ENCODE assay signal across 21 cellular contexts in the genomic region with DNA sequence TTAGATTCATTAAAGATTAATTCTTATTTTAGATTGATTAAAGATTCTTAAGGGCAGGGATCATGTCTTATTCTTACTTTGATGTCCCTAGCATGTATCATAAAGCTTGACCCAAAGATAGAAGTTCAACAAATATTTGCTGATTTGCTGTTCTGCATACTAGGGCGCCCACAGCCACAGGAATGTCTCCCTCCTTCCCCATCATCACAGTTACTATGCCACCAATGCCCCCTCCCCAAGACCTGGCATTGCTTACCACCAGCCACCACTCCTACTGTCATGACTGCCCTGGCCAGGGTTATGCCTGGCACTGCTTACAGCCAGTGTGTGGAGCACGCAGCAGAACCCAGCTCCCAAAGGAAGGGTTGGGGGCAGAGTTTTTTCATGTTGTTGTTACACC.
"Had no signal": no experiment of that assay in that cellular context is flagged by ENCODE, and none has a peak within 500 bp of the region (broad histone marks: within the 10 kb centered on the region; RNA-seq: fewer than 3 reads in every experiment).

No MANE protein-coding gene starts in this region.

- ATAC-seq: left colon; left lung; lower lobe of right lung; naive thymus-derived CD4-positive, alpha-beta T cell; natural killer cell treated with Interleukin-12 subunit alpha and Interleukin-12 subunit beta and Interleukin-15 and Interleukin-18, amount 100 ng/mL, for 72 hours; right cardiac atrium; sciatic nerve; stimulated activated effector memory CD8-positive, alpha-beta T cell treated with anti-CD3 and anti-CD28 coated beads, Interleukin-12 subunit alpha, Interleukin-12 subunit beta, amount 100 ng/mL, for 72 hours had no signal

- H3K27ac ChIP-seq: left lung, lower lobe of right lung, ovary, prostate gland, spleen, tibial nerve, uterus had no signal

- DNase-seq: immature natural killer cell; kidney; left colon; left lung; lower lobe of right lung; mammary epithelial cell; mesenchymal stem cell; naive thymus-derived CD4-positive, alpha-beta T cell; ovary; retina; right cardiac atrium; small intestine; spleen; stimulated activated CD4-positive, alpha-beta T cell treated with anti-CD3 and anti-CD28 coated beads, Interleukin-4, amount 100 ng/mL, for 24 hours; stimulated activated naive CD4-positive, alpha-beta T cell; uterus had no signal

- H3K36me3 ChIP-seq: left lung, lower lobe of right lung, ovary, prostate gland, spleen, tibial nerve, uterus had no signal

- H3K4me3 ChIP-seq: left lung, lower lobe of right lung, ovary, prostate gland, spleen, tibial nerve, uterus had no signal

- H3K4me1 ChIP-seq: left lung, lower lobe of right lung, prostate gland, spleen, uterus had no signal

- H3K27me3 ChIP-seq: left lung, ovary, spleen, tibial nerve, uterus had no signal

- H3K9me3 ChIP-seq: left lung, lower lobe of right lung, ovary, prostate gland, spleen, tibial nerve, uterus had no signal
